31 cellular contexts compared by ENCODE assay signal in genomic region chr3:106533097-106533496, GRCh38.
DNase-seq lines count a peak whose midpoint lies in the region; ATAC-seq and TF ChIP-seq lines count a peak whose summit lies in the region.
"Had no signal": no experiment of that assay in that cellular context is flagged by ENCODE, and none has a peak within 500 bp of the region (broad histone marks: within the 10 kb centered on the region; RNA-seq: fewer than 3 reads in every experiment).

No MANE protein-coding gene starts in this region.

- H3K4me1 Mint-ChIP-seq in T-helper 1 cell treated with Interleukin-12 subunit alpha and Interleukin-12 subunit beta and Interleukin-4 antibody, amounts not matched to agents 30 μg/mL and 1 μg/mL, for 36 hours (ENCODE audit: low read depth): peaks cover 20% of the 10 kb centered on the region
- H3K4me1 Mint-ChIP-seq: activated naive CD4-positive, alpha-beta T cell treated with anti-CD3 and anti-CD28 coated beads, Interleukin-2, amount 50 U/mL, for 24 hours; neural progenitor cell had no signal

- TF ChIP-seq CTCF in fibroblast of mammary gland (conservative IDR thresholded peaks at IDR 0.05; ENCODE audit: control insufficient read depth, insufficient read depth, low read depth, low read length): no peak

- ATAC-seq in GM19023 (IDR thresholded peaks at IDR 0.05; ENCODE audit: unreplicated experiment): no peak
- ATAC-seq: heart left ventricle, left lung had no signal

- in situ Hi-C loops in KBM-7 (cut with MboI; ENCODE audit: low pct_unique_long_range_greater_than_20kb, low sequenced_read_pairs): no loop called here

- no peak overlapping the region for H3K4me3 Mint-ChIP-seq in T-helper 1 cell treated with Interleukin-12 subunit alpha and Interleukin-12 subunit beta and Interleukin-4 antibody, amounts not matched to agents 30 μg/mL and 1 μg/mL, for 36 hours
- H3K4me3 Mint-ChIP-seq: activated naive CD4-positive, alpha-beta T cell treated with anti-CD3 and anti-CD28 coated beads, Interleukin-2, amount 50 U/mL, for 24 hours; CD4-positive, alpha-beta T cell; memory B cell; neural progenitor cell had no signal

- peaks cover 23% of the 10 kb centered on the region for H3K36me3 Mint-ChIP-seq in T-helper 1 cell treated with Interleukin-12 subunit alpha and Interleukin-12 subunit beta and Interleukin-4 antibody, amounts not matched to agents 30 μg/mL and 1 μg/mL, for 36 hours (ENCODE audit: low read depth)
- H3K36me3 Mint-ChIP-seq: activated naive CD4-positive, alpha-beta T cell treated with anti-CD3 and anti-CD28 coated beads, Interleukin-2, amount 50 U/mL, for 24 hours; neural progenitor cell had no signal

- no peaks in the 10 kb centered on the region for H3K27me3 Mint-ChIP-seq in T-helper 1 cell treated with Interleukin-12 subunit alpha and Interleukin-12 subunit beta and Interleukin-4 antibody, amounts not matched to agents 30 μg/mL and 1 μg/mL, for 36 hours (ENCODE audit: low read depth)
- H3K27me3 Mint-ChIP-seq: CD4-positive, alpha-beta T cell; memory B cell had no signal

- peak overlapping the region; percentile 73 for H3K27ac Mint-ChIP-seq in T-helper 1 cell treated with Interleukin-12 subunit alpha and Interleukin-12 subunit beta and Interleukin-4 antibody, amounts not matched to agents 30 μg/mL and 1 μg/mL, for 36 hours
- H3K27ac Mint-ChIP-seq: activated naive CD4-positive, alpha-beta T cell treated with anti-CD3 and anti-CD28 coated beads, Interleukin-2, amount 50 U/mL, for 24 hours; CD4-positive, alpha-beta T cell; memory B cell had no signal

- no peak overlapping the region for H3K4me3 ChIP-seq in fibroblast of mammary gland (ENCODE audit: control insufficient read depth, low read depth, low read length)
- H3K4me3 ChIP-seq: coronary artery, heart left ventricle, left lung, MG63, neural progenitor cell, skin epidermis, testis had no signal

- peaks cover 47% of the 10 kb centered on the region for H3K9me3 Mint-ChIP-seq in T-helper 1 cell treated with Interleukin-12 subunit alpha and Interleukin-12 subunit beta and Interleukin-4 antibody, amounts not matched to agents 30 μg/mL and 1 μg/mL, for 36 hours
- H3K9me3 Mint-ChIP-seq: CD4-positive, alpha-beta T cell had no signal

- DNase-seq in T-helper 1 cell (no peak), A172 (ENCODE audit: low spot score) (peak; percentile 24), KBM-7 (peak; percentile 10), fibroblast of mammary gland (ENCODE audit: low read depth) (peak; percentile 82), NCI-H1417 treated with DMSO at 0.1 percent for 48 hours (lab: John Stamatoyannopoulos, UW) (no peak), NCI-H82 (lab: John Stamatoyannopoulos, UW) (no peak)
- DNase-seq: activated CD4-positive, alpha-beta T cell treated with anti-CD3 and anti-CD28 coated beads for 1 hour; activated CD8-positive, alpha-beta memory T cell treated with anti-CD3 and anti-CD28 coated beads, Interleukin-2, amount 50 U/mL, for 4 hours; CD4-positive, alpha-beta T cell; DMS79 treated with DMSO at 0.1 percent for 48 hours; effector CD8-positive, alpha-beta T cell; foreskin keratinocyte; islet precursor cell; KG1; left lung; MG63; NCI-H1436 treated with DMSO at 0.1 percent for 48 hours; NCI-H2081 treated with DMSO at 0.1 percent for 48 hours; NCI-H2227 treated with DMSO at 0.1 percent for 48 hours; NCI-H526 treated with DMSO at 0.1 percent for 48 hours; SHP77; stimulated activated naive CD4-positive, alpha-beta T cell; testis had no signal

Comparison
In these comparisons a context has a peak if more than half of its experiments do, and no peak if none do; other contexts are left out.
1. DNase-seq: peak in A172 (single experiment), KBM-7 (single experiment) and fibroblast of mammary gland (single experiment); none in T-helper 1 cell (0 of 5), NCI-H1417 treated with DMSO at 0.1 percent for 48 hours (single experiment) and NCI-H82 (single experiment).